Comparison of ENCODE assay signal across 15 cellular contexts in genomic region chr4:2166253-2166652, GRCh38.
"Had no signal": no experiment of that assay in that cellular context is flagged by ENCODE, and none has a peak within 500 bp of the region (broad histone marks: within the 10 kb centered on the region; RNA-seq: fewer than 3 reads in every experiment).

No MANE protein-coding gene starts in this region.

- H3K27me3 ChIP-seq: cardiac muscle cell, gastrocnemius medialis, heart right ventricle had no signal

- H3K4me3 ChIP-seq: cardiac muscle cell, gastrocnemius medialis, heart right ventricle, skin epidermis had no signal

- DNase-seq: activated CD4-positive, alpha-beta memory T cell treated with anti-CD3 and anti-CD28 coated beads, Interleukin-2, amount 10 ng/mL, durations not matched to agents 7 days and 5 days; activated CD4-positive, alpha-beta T cell treated with anti-CD3 and anti-CD28 coated beads for 36 hours; activated gamma-delta T cell; activated T-cell treated with anti-CD3 and anti-CD28 coated beads, Interleukin-2, amount 50 U/mL, for 24 hours; gastrocnemius medialis; heart right ventricle; mammary epithelial cell; natural killer cell; nucleus accumbens; stimulated activated naive CD8-positive, alpha-beta T cell treated with anti-CD3 and anti-CD28 coated beads, Interleukin-15, Interleukin-2, amounts not matched to agents 100 U/mL and 50 U/mL, for 24 hours; T-helper 17 cell; WERI-Rb-1 had no signal

- H3K9me3 ChIP-seq: gastrocnemius medialis, heart right ventricle had no signal

- ATAC-seq: activated CD4-positive, alpha-beta T cell treated with anti-CD3 and anti-CD28 coated beads for 36 hours; activated naive CD4-positive, alpha-beta T cell treated with anti-CD3 and anti-CD28 coated beads, Interleukin-2, amount 50 U/mL, for 72 hours; gastrocnemius medialis; stimulated activated naive CD8-positive, alpha-beta T cell treated with anti-CD3 and anti-CD28 coated beads, Interleukin-15, Interleukin-2, amounts not matched to agents 100 U/mL and 50 U/mL, for 24 hours; T-helper 17 cell had no signal

- H3K36me3 ChIP-seq: cardiac muscle cell, WERI-Rb-1 had no signal

- H3K4me1 ChIP-seq: gastrocnemius medialis, heart right ventricle had no signal

- H3K27ac ChIP-seq: cardiac muscle cell, gastrocnemius medialis, heart right ventricle, skin epidermis, WERI-Rb-1 had no signal
